In genomic region chr9:93186151-93186715, GRCh38 we compare ENCODE assay signal across 13 cellular contexts. TPM values are rescaled to one million over a fixed set of nuclear protein-coding genes. Genes with fewer than 3 reads are reported as not detected.
A peak's percentile ranks its signal among the peaks of the same experiment; 100 is the strongest.
DNase-seq lines count a peak whose midpoint lies in the region; ATAC-seq and TF ChIP-seq lines count a peak whose summit lies in the region.
"Had no signal": no experiment of that assay in that cellular context is flagged by ENCODE, and none has a peak within 500 bp of the region (broad histone marks: within the 10 kb centered on the region; RNA-seq: fewer than 3 reads in every experiment).

No MANE protein-coding gene starts in this region.

- DNase-seq in HAP-1 (ENCODE audit: low spot score in 2 of 2) (peak in 1 of 2 experiments; percentile 39), right atrium auricular region (ENCODE audit: low spot score) (no peak), psoas muscle (no peak), dermis blood vessel endothelial cell (no peak), ovary (no peak), NCI-H510A (lab: John Stamatoyannopoulos, UW) (no peak)
- DNase-seq: DMS153, NCI-H1092 treated with DMSO at 0.1 percent for 48 hours, NCI-H524 treated with DMSO at 0.1 percent for 48 hours, SW 1271 had no signal

- no peaks in the 10 kb centered on the region for H3K27me3 ChIP-seq in HAP-1 (ENCODE audit: low read depth)
- H3K27me3 ChIP-seq in right atrium auricular region = no peaks in the 10 kb centered on the region
- H3K27me3 ChIP-seq in psoas muscle (ENCODE audit: insufficient read depth in 3 of 3, low read length in 2 of 3) = no peaks in the 10 kb centered on the region
- H3K27me3 ChIP-seq in ovary = no peaks in the 10 kb centered on the region
- H3K27me3 ChIP-seq: vagina had no signal

- H3K4me1 ChIP-seq in HAP-1 (peaks cover 18% of the 10 kb centered on the region), right atrium auricular region (peaks cover 0 to 42% of the 10 kb centered on the region in 2 donors), psoas muscle (peaks cover 35% of the 10 kb centered on the region), ovary (ENCODE audit: insufficient read depth) (peaks cover 7% of the 10 kb centered on the region)

- H3K4me3 ChIP-seq in HAP-1 (peak overlapping the region; percentile 36), right atrium auricular region (peak overlapping the region; percentile 51 to 63), psoas muscle (peak overlapping the region; percentile 77), ovary (no peak overlapping the region)

- H3K9me3 ChIP-seq in HAP-1 (no peaks in the 10 kb centered on the region), right atrium auricular region (no peaks in the 10 kb centered on the region), psoas muscle (no peaks in the 10 kb centered on the region), ovary (no peaks in the 10 kb centered on the region)
- H3K9me3 ChIP-seq: vagina had no signal

- ATAC-seq in psoas muscle = peak in 3 of 4 donors; percentile 36 to 65 (median 52)

- whole genome bisulfite sequencing in psoas muscle, 3 donors = 26 to 38% (median 38%) methylated on average over 12 to 13 of the region's 13 CpGs
- 83 to 88% (median 86%) methylated on average over 13 of the region's 13 CpGs for WGBS in ovary, 3 donors

- TF ChIP-seq CTCF in VCaP (conservative IDR thresholded peaks at IDR 0.05) = no peak
- TF ChIP-seq CTCF in right atrium auricular region (IDR thresholded peaks at IDR 0.05) = no peak
- TF ChIP-seq CTCF in psoas muscle (IDR thresholded peaks at IDR 0.05) = no peak
- TF ChIP-seq CTCF in ovary (IDR thresholded peaks at IDR 0.05) = no peak

- peak overlapping the region; percentile 90 for H3K27ac ChIP-seq in VCaP
- peak overlapping the region; percentile 91 to 92 for H3K27ac ChIP-seq in right atrium auricular region
- H3K27ac ChIP-seq in psoas muscle = peak overlapping the region; percentile 67
- H3K27ac ChIP-seq in ovary = no peak overlapping the region
- H3K27ac ChIP-seq: vagina had no signal

- H3K36me3 ChIP-seq in HAP-1 (replicated peaks) (peaks cover 7% of the 10 kb centered on the region), right atrium auricular region (no peaks in the 10 kb centered on the region), psoas muscle (ENCODE audit: insufficient read depth in 1 of 2, low read depth in 1 of 2) (no peaks in the 10 kb centered on the region), ovary (no peaks in the 10 kb centered on the region)
- H3K36me3 ChIP-seq: vagina had no signal

- in situ Hi-C loops in HAP-1 (cut with MboI; ENCODE audit: low sequenced_read_pairs) = no loop called here

- intact Hi-C loops in psoas muscle (cut with DNase I) = no loop called here
- intact Hi-C loops in ovary (cut with DNase I) = no loop called here

- no peak for TF ChIP-seq POLR2A in ovary (IDR thresholded peaks at IDR 0.05)

- no peak for TF ChIP-seq EP300 in ovary (IDR thresholded peaks at IDR 0.05)

RNA-seq across cellular contexts. Expression of gene WNK2, which starts 2.3 kb away (rescaled TPM):
- total RNA-seq in right atrium auricular region (100 to 1,000 TPM in 1 of 2 donors, 10 to 100 TPM in 1; 61.4 to 132 TPM), psoas muscle (10 to 100 TPM; 35.5 to 58.8 (median 43.0) TPM), dermis blood vessel endothelial cell (not detected in 2 replicates), ovary (10 to 100 TPM in 3 of 7 donors, 1 to 10 TPM in 4; 1.5 to 24.7 (median 7.1) TPM)
- polyA plus RNA-seq in psoas muscle (10 to 100 TPM in 2 of 3 donors, 1 to 10 TPM in 1; 8.1 to 22.5 (median 11.9) TPM), ovary (1 to 10 TPM in 1 of 2 donors, under 1 TPM in 1; 0.53 to 1.0 TPM)
- total RNA-seq: renal cortical epithelial cell had no signal

RNA-seq across cellular contexts. Expression of gene NINJ1, which starts 52.2 kb away (rescaled TPM):
- total RNA-seq in right atrium auricular region (10 to 100 TPM; 65.5 to 89.4 TPM), psoas muscle (10 to 100 TPM; 17.8 to 24.8 (median 21.2) TPM), dermis blood vessel endothelial cell (35.4 and 52.0 TPM in 2 replicates), ovary (10 to 100 TPM; 35.2 to 75.2 (median 40.6) TPM)
- polyA plus RNA-seq in psoas muscle (10 to 100 TPM; 19.2 to 40.1 (median 22.8) TPM), ovary (10 to 100 TPM in 1 of 2 donors, 1 to 10 TPM in 1; 7.5 to 46.1 TPM)

Comparison
In these comparisons a context has a peak if more than half of its experiments do, and no peak if none do; other contexts are left out.
1. H3K27ac ChIP-seq: peak in VCaP (single experiment), right atrium auricular region (2 of 2) and psoas muscle (single experiment); none in ovary (0 of 2).